1 cellular context compared by ENCODE assay signal in genomic region chr10:133388265-133388972, GRCh38.
TF ChIP-seq lines count a peak whose summit lies in the region.

No MANE protein-coding gene starts in this region.

TF ChIP-seq in K562, 482 proteins besides CTCF, POLR2A, EP300 and RAD21 (continues in another document):
- TF ChIP-seq ZNF668 (CRISPR knock-in tag; IDR thresholded peaks at IDR 0.05) (no peak), DPF2 (IDR thresholded peaks at IDR 0.05) (peak; percentile 49; the same call in 1 of the 2 replicates), CREM (IDR thresholded peaks at IDR 0.05; ENCODE audit: low read depth) (peak; percentile 43; the same call in 1 of the 2 replicates), TFAP4 (CRISPR knock-in tag; IDR thresholded peaks at IDR 0.05; ENCODE audit: borderline replicate concordance) (no peak; the same call in 1 of the 2 replicates), HDAC1 (IDR thresholded peaks at IDR 0.05) (peak in 1 of 2 experiments; percentile 75; a peak in 2 of 4 replicates), NR2C1 (IDR thresholded peaks at IDR 0.05) (peak; percentile 49; the same call in 1 of the 2 replicates), NR2C1 (tag; IDR thresholded peaks at IDR 0.05) (no peak), SNAPC5 (CRISPR knock-in tag; IDR thresholded peaks at IDR 0.05) (no peak), JUND (IDR thresholded peaks at IDR 0.05; ENCODE audit: borderline replicate concordance, low read depth, low read length) (peak; percentile 21; the same call in 1 of the 2 replicates), JUND (tag; IDR thresholded peaks at IDR 0.05; ENCODE audit: borderline replicate concordance, low read depth, low read length) (no peak), NCOA6 (IDR thresholded peaks at IDR 0.05) (0 out of 2 replicates have a peak, but pooled peaks have one; percentile 20), ZNF263 (CRISPR knock-in tag; IDR thresholded peaks at IDR 0.05; ENCODE audit: borderline replicate concordance) (peak; percentile 85), SNIP1 (IDR thresholded peaks at IDR 0.05; ENCODE audit: low read depth) (0 out of 2 replicates have a peak, but pooled peaks have one; percentile 41), NCOA1 (IDR thresholded peaks at IDR 0.05; ENCODE audit: low read depth) (peak; percentile 93), ZNF586 (CRISPR knock-in tag; conservative IDR thresholded peaks at IDR 0.05) (no peak), PYGO2 (tag; IDR thresholded peaks at IDR 0.05) (no peak), MYBL2 (IDR thresholded peaks at IDR 0.05; ENCODE audit: low read depth) (0 out of 2 replicates have a peak, but pooled peaks have one; percentile 30), MYBL2 (CRISPR knock-in tag; IDR thresholded peaks at IDR 0.05; ENCODE audit: borderline replicate concordance) (no peak), ZNF407 (IDR thresholded peaks at IDR 0.05; ENCODE audit: low read depth) (no peak), MAZ (CRISPR knock-in tag; conservative IDR thresholded peaks at IDR 0.05 in 1 of 2, IDR thresholded peaks at IDR 0.05 in 1 of 2) (peak in 1 of 2 experiments; percentile 59; a peak in 2 of 4 replicates), CHD1 (IDR thresholded peaks at IDR 0.05; ENCODE audit: low read length) (no peak), ZNF24 (IDR thresholded peaks at IDR 0.05) (0 out of 2 replicates have a peak, but pooled peaks have one; percentile 40), XRCC4 (IDR thresholded peaks at IDR 0.05; ENCODE audit: extremely low read depth, insufficient read depth, insufficient read length) (no peak), L3MBTL2 (IDR thresholded peaks at IDR 0.05) (peak; percentile 55), RBFOX2 (IDR thresholded peaks at IDR 0.05; ENCODE audit: low read depth, low read length) (peak; percentile 43; the same call in 1 of the 2 replicates), ZNF512 (tag; IDR thresholded peaks at IDR 0.05) (no peak), SMC3 (conservative IDR thresholded peaks at IDR 0.05; ENCODE audit: insufficient read depth, low read depth, low read length) (no peak), GABPA (tag; conservative IDR thresholded peaks at IDR 0.05; ENCODE audit: low read depth) (peak; percentile 68), ZBTB8A (IDR thresholded peaks at IDR 0.05; ENCODE audit: partially characterized antibody) (no peak), CC2D1A (IDR thresholded peaks at IDR 0.05) (no peak), MCM5 (IDR thresholded peaks at IDR 0.05; ENCODE audit: low read depth) (no peak), LEF1 (IDR thresholded peaks at IDR 0.05) (peak; percentile 44; the same call in 1 of the 2 replicates), RBM25 (IDR thresholded peaks at IDR 0.05; ENCODE audit: low read depth, low read length, severe bottlenecking) (no peak), RFX7 (CRISPR knock-in tag; IDR thresholded peaks at IDR 0.05) (no peak), SIN3A (IDR thresholded peaks at IDR 0.05; ENCODE audit: borderline replicate concordance in 2 of 2, control insufficient read depth in 1 of 2, low read depth in 2 of 2, low read length in 2 of 2) (no peak), NEUROD1 (IDR thresholded peaks at IDR 0.05; ENCODE audit: borderline replicate concordance, low read depth, low read length, partially characterized antibody) (peak; percentile 40), ZNF143 (CRISPR knock-in tag; IDR thresholded peaks at IDR 0.05) (no peak), ATF2 (CRISPR knock-in tag; IDR thresholded peaks at IDR 0.05) (no peak), NR4A1 (CRISPR knock-in tag; IDR thresholded peaks at IDR 0.05) (no peak), NR4A1 (tag; IDR thresholded peaks at IDR 0.05) (no peak), POLR2G (IDR thresholded peaks at IDR 0.05; ENCODE audit: low read depth, low read length) (0 out of 2 replicates have a peak, but pooled peaks have one; percentile 24), HMGXB4 (CRISPR knock-in tag; IDR thresholded peaks at IDR 0.05) (no peak), GTF3C2 (IDR thresholded peaks at IDR 0.05; ENCODE audit: borderline replicate concordance, extremely low read depth, insufficient read length) (no peak), RBM14 (IDR thresholded peaks at IDR 0.05; ENCODE audit: borderline replicate concordance, insufficient read depth, low read depth, low read length) (no peak), TOE1 (IDR thresholded peaks at IDR 0.05; ENCODE audit: borderline replicate concordance) (peak; percentile 83), TOE1 (CRISPR knock-in tag; IDR thresholded peaks at IDR 0.05; ENCODE audit: borderline replicate concordance, low read depth) (no peak), NBN (IDR thresholded peaks at IDR 0.05; ENCODE audit: low read depth) (0 out of 2 replicates have a peak, but pooled peaks have one; percentile 55), MECOM (CRISPR knock-in tag; IDR thresholded peaks at IDR 0.05) (no peak), ETV1 (tag; conservative IDR thresholded peaks at IDR 0.05; ENCODE audit: low read depth) (no peak)
